Comparison of ENCODE assay signal across 16 cellular contexts in genomic region chr3:133937756-133938601, GRCh38. TPM values are rescaled to one million over a fixed set of nuclear protein-coding genes. Genes with fewer than 3 reads are reported as not detected.
A peak's percentile ranks its signal among the peaks of the same experiment; 100 is the strongest.
DNase-seq lines count a peak whose midpoint lies in the region; ATAC-seq and TF ChIP-seq lines count a peak whose summit lies in the region.
"Had no signal": no experiment of that assay in that cellular context is flagged by ENCODE, and none has a peak within 500 bp of the region (broad histone marks: within the 10 kb centered on the region; RNA-seq: fewer than 3 reads in every experiment).

No MANE protein-coding gene starts in this region.

- H3K27ac Mint-ChIP-seq in mesothelial cell of epicardium = peak overlapping the region; percentile 56
- H3K27ac Mint-ChIP-seq: CD4-positive, alpha-beta memory T cell had no signal

- TF ChIP-seq CTCF in HFF-Myc (IDR thresholded peaks at IDR 0.05; ENCODE audit: low read depth, low read length, missing control alignments) = no peak
- TF ChIP-seq CTCF in colonic mucosa (IDR thresholded peaks at IDR 0.05) = no peak
- no peak for TF ChIP-seq CTCF in mesothelial cell of epicardium (IDR thresholded peaks at IDR 0.05; ENCODE audit: unreplicated experiment)

- no peaks in the 10 kb centered on the region for H3K27me3 ChIP-seq in colonic mucosa
- H3K27me3 ChIP-seq: neural progenitor cell had no signal

- H3K9ac ChIP-seq in colonic mucosa (ENCODE audit: low read depth in 2 of 2, low read length in 2 of 2) = no peak overlapping the region
- H3K9ac ChIP-seq: neural progenitor cell had no signal

- H3K27ac ChIP-seq in colonic mucosa = no peak overlapping the region
- H3K27ac ChIP-seq: foreskin keratinocyte, neural progenitor cell, SK-N-MC had no signal

- DNase-seq in AG08396 (ENCODE audit: low spot score) (peak; percentile 54), HFF-Myc (ENCODE audit: extremely low read depth, low read depth) (peak; percentile 70), colonic mucosa (peak; percentile 13), mesothelial cell of epicardium (ENCODE audit: low spot score in 2 of 2, unreplicated experiment in 2 of 2) (peak in 1 of 2 experiments; percentile 31), kidney tubule cell (ENCODE audit: low spot score) (no peak), dermis blood vessel endothelial cell (no peak)
- DNase-seq: activated CD4-positive, CD25-positive, alpha-beta regulatory T cell; activated T-cell treated with anti-CD3 and anti-CD28 coated beads, Interleukin-2, amount 50 U/mL, for 4 hours; CD4-positive, alpha-beta memory T cell; GF-D8; NCI-H1694 treated with DMSO at 0.1 percent for 48 hours had no signal

- H3K9me3 ChIP-seq in colonic mucosa = no peaks in the 10 kb centered on the region

- peaks cover 6% of the 10 kb centered on the region for H3K4me1 ChIP-seq in colonic mucosa
- H3K4me1 ChIP-seq: foreskin keratinocyte, neural progenitor cell had no signal

- ATAC-seq in GM18519 (IDR thresholded peaks at IDR 0.05; ENCODE audit: low FRiP score, unreplicated experiment) (no peak), GM21447 (IDR thresholded peaks at IDR 0.05; ENCODE audit: unreplicated experiment) (no peak)
- ATAC-seq: activated T-cell treated with anti-CD3 and anti-CD28 coated beads, Interleukin-2, amount 50 U/mL, for 4 hours had no signal

- H3K9me3 Mint-ChIP-seq in mesothelial cell of epicardium = no peaks in the 10 kb centered on the region
- H3K9me3 Mint-ChIP-seq: activated T-cell treated with anti-CD3 and anti-CD28 coated beads, Interleukin-2, amount 50 U/mL, for 4 hours; CD4-positive, alpha-beta memory T cell; neural progenitor cell had no signal

- H3K36me3 Mint-ChIP-seq in mesothelial cell of epicardium = no peaks in the 10 kb centered on the region
- H3K36me3 Mint-ChIP-seq: CD4-positive, alpha-beta memory T cell; neural progenitor cell had no signal

- H3K36me3 ChIP-seq in colonic mucosa = no peaks in the 10 kb centered on the region
- H3K36me3 ChIP-seq: neural progenitor cell had no signal

- no peak overlapping the region for H3K4me3 Mint-ChIP-seq in mesothelial cell of epicardium
- H3K4me3 Mint-ChIP-seq: activated T-cell treated with anti-CD3 and anti-CD28 coated beads, Interleukin-2, amount 50 U/mL, for 4 hours; CD4-positive, alpha-beta memory T cell; neural progenitor cell had no signal

- intact Hi-C loops in colonic mucosa (cut with DNase I) = no loop called here

- H3K4me1 Mint-ChIP-seq in mesothelial cell of epicardium = peaks cover 25% of the 10 kb centered on the region

- no peaks in the 10 kb centered on the region for H3K27me3 Mint-ChIP-seq in mesothelial cell of epicardium (ENCODE audit: low read depth)

- H3K4me3 ChIP-seq in HFF-Myc (replicated peaks; ENCODE audit: low read depth, low read length) (no peak overlapping the region), colonic mucosa (no peak overlapping the region)
- H3K4me3 ChIP-seq: neural progenitor cell, SK-N-MC had no signal

RNA-seq across cellular contexts. Expression of gene RAB6B, which starts 42.3 kb away (rescaled TPM):
- total RNA-seq in colonic mucosa = 1 to 10 TPM; 2.6 to 5.6 TPM
- 10.9 to 12.8 TPM (median 11.0 TPM) in 3 replicates for total RNA-seq in mesothelial cell of epicardium
- 1.9 TPM in 2 replicates for total RNA-seq in dermis blood vessel endothelial cell

Comparison
In these comparisons a context has a peak if more than half of its experiments do, and no peak if none do; other contexts are left out.
1. DNase-seq: peak in AG08396 (single experiment), HFF-Myc (single experiment) and colonic mucosa (single experiment); none in kidney tubule cell (single experiment) and dermis blood vessel endothelial cell (single experiment).